ENCODE assay signal across 8 cellular contexts in the genomic region with DNA sequence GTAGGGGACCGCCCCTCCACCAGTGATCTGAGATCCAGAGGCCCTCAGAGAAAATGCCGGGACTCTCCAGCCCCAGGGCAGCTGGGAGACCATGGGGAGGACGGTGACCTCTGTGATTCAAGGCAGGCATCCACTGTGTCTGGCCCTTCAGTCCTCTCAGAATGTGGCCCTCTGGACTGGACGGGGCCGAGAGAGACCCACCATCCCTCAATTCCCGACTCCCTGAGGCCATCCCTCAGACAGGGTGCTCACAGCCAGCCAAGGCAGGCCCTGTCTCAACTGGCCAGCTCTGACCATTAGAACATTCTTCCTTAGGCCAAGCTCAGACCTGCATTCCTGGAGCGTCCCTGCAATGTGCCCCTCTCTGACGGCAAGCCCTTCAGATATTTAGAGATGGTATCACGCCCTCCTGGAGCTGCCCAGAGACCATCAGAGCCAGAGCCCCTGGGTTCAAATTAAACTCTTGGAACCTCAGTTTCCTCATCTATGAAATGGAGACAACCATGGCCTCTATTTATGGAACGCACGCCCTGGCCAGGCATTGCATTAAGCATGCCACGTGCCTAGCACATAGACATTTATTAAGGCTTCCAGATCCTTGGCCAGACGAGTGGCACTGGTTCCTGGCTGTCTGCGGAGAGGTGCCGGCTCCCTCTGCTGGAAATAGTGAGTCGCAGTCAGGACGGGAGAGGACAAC. TPM values are rescaled to one million over a fixed set of nuclear protein-coding genes. Genes with fewer than 3 reads are reported as not detected.
DNase-seq lines count a peak whose midpoint lies in the region; ATAC-seq and TF ChIP-seq lines count a peak whose summit lies in the region.

No MANE protein-coding gene starts in this region.

- peaks cover 52% of the 10 kb centered on the region for H3K27me3 Mint-ChIP-seq in activated naive CD4-positive, alpha-beta T cell treated with anti-CD3 and anti-CD28 coated beads, Interleukin-2, amount 10 ng/mL, durations not matched to agents 7 days and 5 days

- 34% methylated on average over 13 of the region's 17 CpGs for WGBS in SK-N-SH (ENCODE audit: low lambda C conversion rate)
- 34% methylated on average over 15 of the region's 17 CpGs for WGBS in prostate gland

- CTCF ChIA-PET in SK-N-SH (lab: Yijun Ruan, JAX): interaction anchor here (0.6 to 27.7 kb wide), 37 partner anchors 10 to 276 kb away, joined by 3 to 822 read pairs (median 5); partner anchors contain the start of genes AHCYL1, EPS8L3, GNAI3 and GSTM2
- CTCF ChIA-PET in activated naive CD4-positive, alpha-beta T cell treated with anti-CD3 and anti-CD28 coated beads, Interleukin-2, amount 10 ng/mL, durations not matched to agents 7 days and 5 days (lab: Charles Lee): interaction anchor here (0.7 to 14.3 kb wide), 13 partner anchors 8 to 242 kb away, joined by 3 to 613 read pairs (median 8); partner anchors contain the start of genes AHCYL1, GNAI3 and GPR61

- peaks cover 11% of the 10 kb centered on the region for H3K4me1 Mint-ChIP-seq in activated naive CD4-positive, alpha-beta T cell treated with anti-CD3 and anti-CD28 coated beads, Interleukin-2, amount 10 ng/mL, durations not matched to agents 7 days and 5 days

- no peak overlapping the region for H3K27ac ChIP-seq in SK-N-SH (ENCODE audit: low read depth in 2 of 2, low read length in 1 of 2)
- no peak overlapping the region for H3K27ac ChIP-seq in prostate gland

- peak; percentile 81 for DNase-seq in DMS53 treated with DMSO at 0.1 percent for 48 hours (lab: John Stamatoyannopoulos, UW; ENCODE audit: unreplicated experiment)
- peak; percentile 88 for DNase-seq in NB4 (ENCODE audit: low read depth)
- DNase-seq in SK-N-SH: peak; percentile 86
- peak; percentile 82 for DNase-seq in activated naive CD4-positive, alpha-beta T cell treated with anti-CD3 and anti-CD28 coated beads, Interleukin-2, amount 10 ng/mL, durations not matched to agents 7 days and 5 days
- DNase-seq in head of caudate nucleus: peak; percentile 65 to 94 (median 86)
- peak; percentile 89 for DNase-seq in prostate gland (ENCODE audit: low spot score)

- H2AFZ ChIP-seq in SK-N-SH (ENCODE audit: low read depth): no peak overlapping the region

- H3K27ac Mint-ChIP-seq in activated naive CD4-positive, alpha-beta T cell treated with anti-CD3 and anti-CD28 coated beads, Interleukin-2, amount 10 ng/mL, durations not matched to agents 7 days and 5 days: no peak overlapping the region

- peak; percentile 98 for TF ChIP-seq RAD21 in SK-N-SH (IDR thresholded peaks at IDR 0.05; ENCODE audit: low read length)

- peaks cover 0 to 19% of the 10 kb centered on the region in 2 experiments; a peak in 1 of 4 replicates for H3K4me1 ChIP-seq in SK-N-SH (ENCODE audit: control insufficient read depth in 1 of 2, insufficient read depth in 2 of 2, low read depth in 1 of 2, low read length in 1 of 2)
- H3K4me1 ChIP-seq in prostate gland (replicated peaks): no peaks in the 10 kb centered on the region

- POLR2A ChIA-PET in SK-N-SH (lab: Yijun Ruan, JAX): interaction anchor here (1.1 to 3.5 kb wide), 3 partner anchors 212 to 227 kb away, joined by 3 to 18 read pairs (median 15); partner anchors contain the start of genes AHCYL1 and GNAI3

- no peaks in the 10 kb centered on the region for H3K9me3 Mint-ChIP-seq in activated naive CD4-positive, alpha-beta T cell treated with anti-CD3 and anti-CD28 coated beads, Interleukin-2, amount 10 ng/mL, durations not matched to agents 7 days and 5 days

- H3K4me3 ChIP-seq in NB4 (ENCODE audit: low read depth, low read length) (no peak overlapping the region), SK-N-SH (ENCODE audit: low read depth in 2 of 2, low read length in 1 of 2) (no peak overlapping the region; a peak in 1 of 4 replicates), prostate gland (no peak overlapping the region)

- no peak overlapping the region for H3K4me3 Mint-ChIP-seq in activated naive CD4-positive, alpha-beta T cell treated with anti-CD3 and anti-CD28 coated beads, Interleukin-2, amount 10 ng/mL, durations not matched to agents 7 days and 5 days

- H3K27me3 ChIP-seq in SK-N-SH (ENCODE audit: insufficient read depth) (no peaks in the 10 kb centered on the region), prostate gland (replicated peaks; ENCODE audit: insufficient read depth) (no peaks in the 10 kb centered on the region)

- no peaks in the 10 kb centered on the region for H3K79me2 ChIP-seq in SK-N-SH (ENCODE audit: insufficient read depth)

- ATAC-seq in GM21786 (IDR thresholded peaks at IDR 0.05; ENCODE audit: unreplicated experiment): peak; percentile 63
- no peak for ATAC-seq in HG03565 (IDR thresholded peaks at IDR 0.05; ENCODE audit: unreplicated experiment)

- H3K9me3 ChIP-seq in SK-N-SH (no peaks in the 10 kb centered on the region), prostate gland (no peaks in the 10 kb centered on the region)

- no peak for TF ChIP-seq POLR2A in NB4 (IDR thresholded peaks at IDR 0.05; ENCODE audit: extremely low read depth, insufficient read length)
- TF ChIP-seq POLR2A in prostate gland (IDR thresholded peaks at IDR 0.05): no peak

- H3K36me3 ChIP-seq in SK-N-SH (replicated peaks in 1 of 2; ENCODE audit: control insufficient read depth in 1 of 2, insufficient read depth in 2 of 2, low read length in 1 of 2) (no peaks in the 10 kb centered on the region), prostate gland (no peaks in the 10 kb centered on the region)

- TF ChIP-seq CTCF in NB4 (IDR thresholded peaks at IDR 0.05; ENCODE audit: low read depth, low read length): peak; percentile 90
- peak; percentile 92 for TF ChIP-seq CTCF in SK-N-SH (IDR thresholded peaks at IDR 0.05)
- peak; percentile 68 to 98 (median 94) for TF ChIP-seq CTCF in prostate gland (IDR thresholded peaks at IDR 0.05)

- H3K36me3 Mint-ChIP-seq in activated naive CD4-positive, alpha-beta T cell treated with anti-CD3 and anti-CD28 coated beads, Interleukin-2, amount 10 ng/mL, durations not matched to agents 7 days and 5 days: no peaks in the 10 kb centered on the region

- intact Hi-C loops in head of caudate nucleus (cut with DNase I) (loop anchor here (1.0 kb wide), 1 partner anchor 228 kb away; no protein-coding TSS in a partner anchor), prostate gland (cut with DNase I) (loop anchor here (5.0 kb wide), 2 partner anchors 106 to 131 kb away; partner anchors contain the start of gene GSTM2)

- H3K9ac ChIP-seq in SK-N-SH: no peak overlapping the region

- TF ChIP-seq EP300 in SK-N-SH (IDR thresholded peaks at IDR 0.05; ENCODE audit: borderline replicate concordance in 1 of 2, low read depth in 1 of 2, low read length in 1 of 2): no peak

- no peaks in the 10 kb centered on the region for H3K9me2 ChIP-seq in SK-N-SH

- H3K4me2 ChIP-seq in SK-N-SH: no peak overlapping the region

- no peaks in the 10 kb centered on the region for H3F3A ChIP-seq in SK-N-SH (replicated peaks; ENCODE audit: insufficient read depth)

- no peaks in the 10 kb centered on the region for H4K20me1 ChIP-seq in SK-N-SH (ENCODE audit: insufficient read depth)

TF ChIP-seq in SK-N-SH, 30 proteins besides CTCF, POLR2A, EP300 and RAD21:
- TF ChIP-seq MXI1 (IDR thresholded peaks at IDR 0.05; ENCODE audit: low read depth, low read length) (peak; percentile 95), FOXJ3 (CRISPR knock-in tag; IDR thresholded peaks at IDR 0.05) (no peak), JUND (IDR thresholded peaks at IDR 0.05) (no peak), RCOR1 (IDR thresholded peaks at IDR 0.05; ENCODE audit: low read length) (peak; percentile 66), MAX (IDR thresholded peaks at IDR 0.05; ENCODE audit: low read depth) (peak; percentile 89), SMC3 (IDR thresholded peaks at IDR 0.05; ENCODE audit: low read depth, low read length) (peak; percentile 98), PBX3 (IDR thresholded peaks at IDR 0.05) (no peak)

RNA-seq across cellular contexts. Expression of gene EPS8L3, which starts 9.6 kb away (rescaled TPM):
- polyA plus RNA-seq in SK-N-SH (2012; rRNA removed): not detected in 2 replicates
- not detected in 2 replicates for polyA plus RNA-seq in SK-N-SH (2012; cell fraction: cytosol; rRNA removed)
- not detected in 2 replicates for polyA plus RNA-seq in SK-N-SH (2012; cell fraction: nucleus; rRNA removed)
- under 1 TPM in 1 of 2 donors, not detected in 1; 0.34 TPM for total RNA-seq in prostate gland

RNA-seq across cellular contexts. Expression of gene GSTM3, which starts 32.5 kb away (rescaled TPM):
- 84.9 and 86.6 TPM in 2 replicates for polyA plus RNA-seq in SK-N-SH (2012; rRNA removed)
- polyA plus RNA-seq in SK-N-SH (2012; cell fraction: cytosol; rRNA removed): 101 and 104 TPM in 2 replicates
- polyA plus RNA-seq in SK-N-SH (2012; cell fraction: nucleus; rRNA removed): 44.0 and 59.3 TPM in 2 replicates
- 100 to 1,000 TPM; 103 to 383 TPM for total RNA-seq in prostate gland
